In the genomic region with DNA sequence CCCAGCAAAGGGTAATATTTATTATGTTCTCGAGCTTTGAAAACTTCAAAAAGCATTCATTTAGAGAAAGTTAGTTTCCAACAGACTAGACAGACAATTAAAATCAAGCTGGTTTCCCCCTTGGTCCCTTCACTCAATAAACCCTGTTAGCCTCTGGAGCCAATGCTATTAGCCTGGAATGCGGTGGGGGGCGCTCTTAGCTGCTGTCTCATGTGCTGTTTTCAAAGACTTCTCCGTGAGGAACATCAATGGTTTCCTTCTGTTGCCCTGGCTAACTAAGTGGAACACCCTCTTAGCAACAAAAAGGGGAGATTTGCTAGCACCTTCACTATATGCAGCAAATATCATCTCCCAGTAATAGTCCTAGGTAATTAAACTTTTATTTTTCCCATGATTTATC, we compare ENCODE assay signal across 1 cellular context.
TF ChIP-seq lines count a peak whose summit lies in the region.

No MANE protein-coding gene starts in this region.

TF ChIP-seq in SK-N-SH, 30 proteins besides CTCF, POLR2A, EP300 and RAD21 (continued from another document):
- TF ChIP-seq PBX3 (IDR thresholded peaks at IDR 0.05) (no peak), IRF3 (IDR thresholded peaks at IDR 0.05; ENCODE audit: low read depth, low read length) (no peak), GATA2 (CRISPR knock-in tag; IDR thresholded peaks at IDR 0.05) (no peak)
